Comparison of ENCODE assay signal across 8 cellular contexts in the genomic region with DNA sequence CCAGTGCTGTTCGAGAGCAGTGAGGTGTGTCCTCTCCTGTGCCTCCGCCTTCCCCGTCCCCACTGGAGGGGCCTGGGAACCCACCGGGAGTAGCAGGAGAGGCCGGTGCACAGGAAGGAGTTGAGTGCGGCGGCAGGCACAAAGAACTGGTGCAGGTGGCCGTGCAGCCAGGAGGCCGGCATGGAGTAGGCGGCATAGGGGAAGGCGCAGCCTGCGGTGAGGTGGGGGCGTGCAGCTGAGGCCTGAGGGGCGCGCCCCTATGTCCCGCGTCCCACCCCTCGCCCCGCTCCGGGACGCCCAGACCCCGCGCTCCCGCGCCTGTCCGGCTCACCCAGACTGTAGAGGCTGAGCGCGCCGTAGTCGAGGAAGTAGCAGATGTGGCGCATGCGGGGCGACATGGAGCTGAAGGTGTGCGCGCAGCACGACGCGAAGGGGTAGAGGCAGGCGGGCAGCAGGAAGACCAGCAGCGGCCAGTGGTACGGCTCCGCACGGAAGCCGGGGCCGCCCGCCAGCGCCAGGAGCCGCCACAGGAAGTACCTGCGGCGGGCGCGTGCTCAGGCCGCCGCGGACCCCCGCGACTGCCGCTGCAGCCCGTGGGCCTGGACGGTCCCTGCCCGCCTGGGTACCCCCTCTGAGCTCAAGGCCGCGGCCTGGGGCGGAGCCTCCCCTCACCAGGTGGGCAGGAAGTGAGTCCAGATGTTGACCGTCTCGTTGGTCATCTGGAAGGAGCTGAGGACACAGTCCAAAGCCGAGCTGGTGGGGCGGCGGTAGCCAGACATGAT. TPM values are rescaled to one million over a fixed set of nuclear protein-coding genes. Genes with fewer than 3 reads are reported as not detected.
DNase-seq lines count a peak whose midpoint lies in the region; ATAC-seq and FAIRE-seq lines count a peak whose summit lies in the region.

No MANE protein-coding gene starts in this region.

- H3K4me3 Mint-ChIP-seq in activated T-cell treated with anti-CD3 and anti-CD28 coated beads, Interleukin-2, amount 50 U/mL, for 72 hours, result peak overlapping the region; percentile 83 to 86

- no peak overlapping the region for H3K27ac ChIP-seq in HUES64 (ENCODE audit: low read depth, low read length)

- ATAC-seq in activated T-cell treated with anti-CD3 and anti-CD28 coated beads, Interleukin-2, amount 50 U/mL, for 72 hours (replicated peaks in 1 of 2), result peak; percentile 38 to 61
- ATAC-seq in left ventricle myocardium superior (peak; percentile 7), HG03135 (IDR thresholded peaks at IDR 0.05; ENCODE audit: unreplicated experiment) (no peak)

- no peaks in the 10 kb centered on the region for H3K9me3 ChIP-seq in HUES64 (ENCODE audit: insufficient read depth, low read depth, low read length)

- H3K27me3 Mint-ChIP-seq in activated T-cell treated with anti-CD3 and anti-CD28 coated beads, Interleukin-2, amount 50 U/mL, for 72 hours (ENCODE audit: low read depth), result peaks cover 8% of the 10 kb centered on the region

- H3K4me3 ChIP-seq in HUES64 (ENCODE audit: low read length), result peak overlapping the region; percentile 43

- FAIRE-seq in HTR-8/SVneo (lab: Jason Lieb, UNC), result no peak

- H3K36me3 ChIP-seq in HUES64 (ENCODE audit: insufficient read depth, low read length), result peaks cover 19% of the 10 kb centered on the region

- 94% methylated on average over 69 of the region's 69 CpGs for WGBS in HUES64

- peaks cover 0 to 5% of the 10 kb centered on the region in 2 donors for H3K36me3 Mint-ChIP-seq in activated T-cell treated with anti-CD3 and anti-CD28 coated beads, Interleukin-2, amount 50 U/mL, for 72 hours (ENCODE audit: insufficient read depth in 2 of 2)

- peaks cover 7% of the 10 kb centered on the region; the same call in 1 of the 2 replicates for H3K27me3 ChIP-seq in HUES64 (ENCODE audit: insufficient read depth, low read length)

- intact Hi-C loops in left ventricle myocardium superior (cut with micrococcal nuclease), result no loop called here

- H3K4me1 ChIP-seq in HUES64 (ENCODE audit: insufficient read depth, low read length), result peaks cover 7% of the 10 kb centered on the region

- H3K4me1 Mint-ChIP-seq in activated T-cell treated with anti-CD3 and anti-CD28 coated beads, Interleukin-2, amount 50 U/mL, for 72 hours (ENCODE audit: low read depth), result peaks cover 21% of the 10 kb centered on the region

- DNase-seq in DMS53 (lab: John Stamatoyannopoulos, UW), result peak; percentile 89
- peak; percentile 47 for DNase-seq in activated T-cell treated with anti-CD3 and anti-CD28 coated beads, Interleukin-2, amount 50 U/mL, for 72 hours
- peak; percentile 52 for DNase-seq in left ventricle myocardium superior
- peak; percentile 26 for DNase-seq in stimulated activated naive CD4-positive, alpha-beta T cell treated with Interleukin-2 at 50 U/mL for 16 hours (lab: John Stamatoyannopoulos, UW)
- no peak for DNase-seq in HTR-8/SVneo (ENCODE audit: insufficient read length, low spot score)
- DNase-seq in putamen (ENCODE audit: low spot score), result no peak

- peak overlapping the region; percentile 45 for H3K27ac Mint-ChIP-seq in activated T-cell treated with anti-CD3 and anti-CD28 coated beads, Interleukin-2, amount 50 U/mL, for 72 hours

- no peaks in the 10 kb centered on the region for H3K9me3 Mint-ChIP-seq in activated T-cell treated with anti-CD3 and anti-CD28 coated beads, Interleukin-2, amount 50 U/mL, for 72 hours

- H3K9ac ChIP-seq in HUES64 (ENCODE audit: low read depth, low read length), result peak overlapping the region; percentile 47

RNA-seq across cellular contexts. Expression of a gene that starts 2.2 kb away (rescaled TPM):
- 1.9 TPM for polyA plus RNA-seq in HUES64 (2013, experiment 1 of 2)
- 2.4 TPM for polyA plus RNA-seq in HUES64 (2013, experiment 2 of 2)
- total RNA-seq in activated T-cell treated with anti-CD3 and anti-CD28 coated beads, Interleukin-2, amount 50 U/mL, for 72 hours, result 10 to 100 TPM in 1 of 2 donors, 1 to 10 TPM in 1; 9.6 to 10.4 TPM
- total RNA-seq in left ventricle myocardium superior, result 0.32 TPM

RNA-seq across cellular contexts. Expression of a gene that starts 3.7 kb away (rescaled TPM):
- polyA plus RNA-seq in HUES64 (2013, experiment 1 of 2), result not detected
- polyA plus RNA-seq in HUES64 (2013, experiment 2 of 2), result 1.3 TPM
- total RNA-seq in activated T-cell treated with anti-CD3 and anti-CD28 coated beads, Interleukin-2, amount 50 U/mL, for 72 hours, result 1 to 10 TPM; 6.8 to 7.4 TPM
- 1.1 TPM for total RNA-seq in left ventricle myocardium superior

RNA-seq across cellular contexts. Expression of a gene that starts 32.8 kb away (rescaled TPM):
- polyA plus RNA-seq in HUES64 (2013, experiment 1 of 2), result 99.5 TPM
- polyA plus RNA-seq in HUES64 (2013, experiment 2 of 2), result 96.0 TPM
- total RNA-seq in activated T-cell treated with anti-CD3 and anti-CD28 coated beads, Interleukin-2, amount 50 U/mL, for 72 hours, result 100 to 1,000 TPM; 122 to 127 TPM
- 65.1 TPM for total RNA-seq in left ventricle myocardium superior

RNA-seq across cellular contexts. Expression of a gene that starts 37.0 kb away (rescaled TPM):
- polyA plus RNA-seq in HUES64 (2013, experiment 1 of 2), result 67.5 TPM
- polyA plus RNA-seq in HUES64 (2013, experiment 2 of 2), result 60.4 TPM
- total RNA-seq in activated T-cell treated with anti-CD3 and anti-CD28 coated beads, Interleukin-2, amount 50 U/mL, for 72 hours, result 10 to 100 TPM; 77.0 to 79.7 TPM
- total RNA-seq in left ventricle myocardium superior, result 84.5 TPM

RNA-seq across cellular contexts. Expression of a gene that starts 38.5 kb away (rescaled TPM):
- polyA plus RNA-seq in HUES64 (2013, experiment 1 of 2), result 1.0 TPM
- 2.1 TPM for polyA plus RNA-seq in HUES64 (2013, experiment 2 of 2)
- total RNA-seq in activated T-cell treated with anti-CD3 and anti-CD28 coated beads, Interleukin-2, amount 50 U/mL, for 72 hours, result 10 to 100 TPM; 18.7 to 23.9 TPM
- total RNA-seq in left ventricle myocardium superior, result 1.5 TPM

Comparison
In these comparisons a context has a peak if more than half of its experiments do, and no peak if none do; other contexts are left out.
1. DNase-seq: peak in DMS53 (single experiment), activated T-cell treated with anti-CD3 and anti-CD28 coated beads, Interleukin-2, amount 50 U/mL, for 72 hours (2 of 2), left ventricle myocardium superior (single experiment) and stimulated activated naive CD4-positive, alpha-beta T cell treated with Interleukin-2 at 50 U/mL for 16 hours (single experiment); none in HTR-8/SVneo (single experiment) and putamen (single experiment).